Comparison of ENCODE assay signal across 1 cellular context in genomic region chr7:100572949-100573675, GRCh38.
TF ChIP-seq lines count a peak whose summit lies in the region.

No MANE protein-coding gene starts in this region.

TF ChIP-seq in HepG2, 621 proteins besides CTCF, POLR2A, EP300 and RAD21:
- TF ChIP-seq MXD3 (CRISPR knock-in tag; IDR thresholded peaks at IDR 0.05) (no peak), ZNF777 (CRISPR knock-in tag; IDR thresholded peaks at IDR 0.05) (no peak), TSC22D2 (CRISPR knock-in tag; IDR thresholded peaks at IDR 0.05; ENCODE audit: borderline replicate concordance) (no peak), HNRNPH1 (optimal IDR thresholded peaks at IDR 0.05; ENCODE audit: low read depth, low read length) (peak; percentile 82), NFKBIZ (CRISPR knock-in tag; IDR thresholded peaks at IDR 0.05) (no peak), SMYD3 (CRISPR knock-in tag; IDR thresholded peaks at IDR 0.05) (no peak), FIP1L1 (IDR thresholded peaks at IDR 0.05; ENCODE audit: borderline replicate concordance, insufficient read depth, low read depth, low read length) (peak; percentile 69; the same call in 1 of the 2 replicates), ZNF644 (CRISPR knock-in tag; IDR thresholded peaks at IDR 0.05; ENCODE audit: low read depth) (no peak), AHR (CRISPR knock-in tag; IDR thresholded peaks at IDR 0.05) (no peak), SCMH1 (CRISPR knock-in tag; IDR thresholded peaks at IDR 0.05; ENCODE audit: borderline replicate concordance) (no peak), ZNF530 (CRISPR knock-in tag; IDR thresholded peaks at IDR 0.05; ENCODE audit: low read depth) (no peak), ZNF749 (CRISPR knock-in tag; IDR thresholded peaks at IDR 0.05; ENCODE audit: borderline replicate concordance) (no peak), NFATC3 (CRISPR knock-in tag; IDR thresholded peaks at IDR 0.05) (no peak), SOX13 (IDR thresholded peaks at IDR 0.05) (no peak), SOX13 (CRISPR knock-in tag; conservative IDR thresholded peaks at IDR 0.05 in 1 of 2, IDR thresholded peaks at IDR 0.05 in 1 of 2) (0 out of 4 replicates have a peak, but pooled peaks of 1 of the 2 experiments have one; percentile 43), CENPX (CRISPR knock-in tag; IDR thresholded peaks at IDR 0.05) (no peak), ZFP90 (CRISPR knock-in tag; IDR thresholded peaks at IDR 0.05; ENCODE audit: borderline replicate concordance) (no peak), ZNF275 (CRISPR knock-in tag; IDR thresholded peaks at IDR 0.05; ENCODE audit: borderline replicate concordance) (no peak), ZNF615 (CRISPR knock-in tag; IDR thresholded peaks at IDR 0.05; ENCODE audit: borderline replicate concordance) (no peak), ARNT (IDR thresholded peaks at IDR 0.05) (no peak), ZFY (CRISPR knock-in tag; IDR thresholded peaks at IDR 0.05) (no peak), ZBTB33 (CRISPR knock-in tag; IDR thresholded peaks at IDR 0.05) (no peak), PRMT3 (CRISPR knock-in tag; IDR thresholded peaks at IDR 0.05; ENCODE audit: borderline replicate concordance, low read depth) (no peak), POLR2G (IDR thresholded peaks at IDR 0.05; ENCODE audit: low read depth, low read length) (peak; percentile 15), ZNF230 (CRISPR knock-in tag; IDR thresholded peaks at IDR 0.05) (no peak), HNRNPLL (IDR thresholded peaks at IDR 0.05; ENCODE audit: low read depth, low read length, poor library complexity, severe bottlenecking) (peak; percentile 13), SRSF1 (optimal IDR thresholded peaks at IDR 0.05; ENCODE audit: low read depth, low read length) (peak; percentile 16), AKAP8 (CRISPR knock-in tag; IDR thresholded peaks at IDR 0.05) (peak; percentile 4; the same call in 1 of the 2 replicates), SAP130 (CRISPR knock-in tag; IDR thresholded peaks at IDR 0.05; ENCODE audit: low read depth) (no peak), AGO2 (optimal IDR thresholded peaks at IDR 0.05; ENCODE audit: low read depth, low read length) (peak; percentile 79), REL (CRISPR knock-in tag; conservative IDR thresholded peaks at IDR 0.05) (no peak), AGO1 (IDR thresholded peaks at IDR 0.05; ENCODE audit: low read depth, low read length, poor library complexity, severe bottlenecking) (peak; percentile 97), CCAR2 (optimal IDR thresholded peaks at IDR 0.05; ENCODE audit: low read depth, low read length) (no peak), SMARCE1 (IDR thresholded peaks at IDR 0.05; ENCODE audit: borderline replicate concordance) (no peak), ZNF235 (CRISPR knock-in tag; IDR thresholded peaks at IDR 0.05; ENCODE audit: borderline replicate concordance) (no peak), PHF5A (CRISPR knock-in tag; IDR thresholded peaks at IDR 0.05; ENCODE audit: low read depth, unreplicated experiment) (no peak)
- TF ChIP-seq, protein P1, sequence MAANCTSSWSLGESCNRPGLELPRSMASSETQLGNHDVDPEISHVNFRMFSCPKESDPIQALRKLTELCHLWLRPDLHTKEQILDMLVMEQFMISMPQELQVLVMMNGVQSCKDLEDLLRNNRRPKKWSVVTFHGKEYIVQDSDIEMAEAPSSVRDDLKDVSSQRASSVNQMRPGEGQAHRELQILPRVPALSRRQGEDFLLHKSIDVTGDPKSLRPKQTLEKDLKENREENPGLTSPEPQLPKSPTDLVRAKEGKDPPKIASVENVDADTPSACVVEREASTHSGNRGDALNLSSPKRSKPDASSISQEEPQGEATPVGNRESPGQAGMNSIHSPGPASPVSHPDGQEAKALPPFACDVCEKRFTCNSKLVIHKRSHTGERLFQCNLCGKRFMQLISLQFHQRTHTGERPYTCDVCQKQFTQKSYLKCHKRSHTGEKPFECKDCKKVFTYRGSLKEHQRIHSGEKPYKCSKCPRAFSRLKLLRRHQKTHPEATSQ (CRISPR knock-in tag; IDR thresholded peaks at IDR 0.05; ENCODE audit: borderline replicate concordance), result no peak
- TF ChIP-seq, protein P2, sequence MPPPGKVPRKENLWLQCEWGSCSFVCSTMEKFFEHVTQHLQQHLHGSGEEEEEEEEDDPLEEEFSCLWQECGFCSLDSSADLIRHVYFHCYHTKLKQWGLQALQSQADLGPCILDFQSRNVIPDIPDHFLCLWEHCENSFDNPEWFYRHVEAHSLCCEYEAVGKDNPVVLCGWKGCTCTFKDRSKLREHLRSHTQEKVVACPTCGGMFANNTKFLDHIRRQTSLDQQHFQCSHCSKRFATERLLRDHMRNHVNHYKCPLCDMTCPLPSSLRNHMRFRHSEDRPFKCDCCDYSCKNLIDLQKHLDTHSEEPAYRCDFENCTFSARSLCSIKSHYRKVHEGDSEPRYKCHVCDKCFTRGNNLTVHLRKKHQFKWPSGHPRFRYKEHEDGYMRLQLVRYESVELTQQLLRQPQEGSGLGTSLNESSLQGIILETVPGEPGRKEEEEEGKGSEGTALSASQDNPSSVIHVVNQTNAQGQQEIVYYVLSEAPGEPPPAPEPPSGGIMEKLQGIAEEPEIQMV (CRISPR knock-in tag; IDR thresholded peaks at IDR 0.05; ENCODE audit: low read depth), result no peak
- TF ChIP-seq, protein P3, sequence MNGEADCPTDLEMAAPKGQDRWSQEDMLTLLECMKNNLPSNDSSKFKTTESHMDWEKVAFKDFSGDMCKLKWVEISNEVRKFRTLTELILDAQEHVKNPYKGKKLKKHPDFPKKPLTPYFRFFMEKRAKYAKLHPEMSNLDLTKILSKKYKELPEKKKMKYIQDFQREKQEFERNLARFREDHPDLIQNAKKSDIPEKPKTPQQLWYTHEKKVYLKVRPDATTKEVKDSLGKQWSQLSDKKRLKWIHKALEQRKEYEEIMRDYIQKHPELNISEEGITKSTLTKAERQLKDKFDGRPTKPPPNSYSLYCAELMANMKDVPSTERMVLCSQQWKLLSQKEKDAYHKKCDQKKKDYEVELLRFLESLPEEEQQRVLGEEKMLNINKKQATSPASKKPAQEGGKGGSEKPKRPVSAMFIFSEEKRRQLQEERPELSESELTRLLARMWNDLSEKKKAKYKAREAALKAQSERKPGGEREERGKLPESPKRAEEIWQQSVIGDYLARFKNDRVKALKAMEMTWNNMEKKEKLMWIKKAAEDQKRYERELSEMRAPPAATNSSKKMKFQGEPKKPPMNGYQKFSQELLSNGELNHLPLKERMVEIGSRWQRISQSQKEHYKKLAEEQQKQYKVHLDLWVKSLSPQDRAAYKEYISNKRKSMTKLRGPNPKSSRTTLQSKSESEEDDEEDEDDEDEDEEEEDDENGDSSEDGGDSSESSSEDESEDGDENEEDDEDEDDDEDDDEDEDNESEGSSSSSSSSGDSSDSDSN (CRISPR knock-in tag; IDR thresholded peaks at IDR 0.05), result no peak
- TF ChIP-seq, protein P4, sequence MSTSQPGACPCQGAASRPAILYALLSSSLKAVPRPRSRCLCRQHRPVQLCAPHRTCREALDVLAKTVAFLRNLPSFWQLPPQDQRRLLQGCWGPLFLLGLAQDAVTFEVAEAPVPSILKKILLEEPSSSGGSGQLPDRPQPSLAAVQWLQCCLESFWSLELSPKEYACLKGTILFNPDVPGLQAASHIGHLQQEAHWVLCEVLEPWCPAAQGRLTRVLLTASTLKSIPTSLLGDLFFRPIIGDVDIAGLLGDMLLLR (CRISPR knock-in tag; IDR thresholded peaks at IDR 0.05), result no peak
